ENCODE assay signal across 25 cellular contexts in genomic region chr1:212189352-212189738, GRCh38.
DNase-seq lines count a peak whose midpoint lies in the region; ATAC-seq and TF ChIP-seq lines count a peak whose summit lies in the region.
"Had no signal": no experiment of that assay in that cellular context is flagged by ENCODE, and none has a peak within 500 bp of the region (broad histone marks: within the 10 kb centered on the region; RNA-seq: fewer than 3 reads in every experiment).

No MANE protein-coding gene starts in this region.

- no peak overlapping the region for H3K4me3 ChIP-seq in left ventricle myocardium inferior
- no peak overlapping the region for H3K4me3 ChIP-seq in adrenal gland
- no peak overlapping the region for H3K4me3 ChIP-seq in right lobe of liver
- no peak overlapping the region for H3K4me3 ChIP-seq in upper lobe of right lung
- H3K4me3 ChIP-seq: GM12878, GM23248, SJCRH30 had no signal

- H3K36me3 ChIP-seq in left ventricle myocardium inferior (no peaks in the 10 kb centered on the region), adrenal gland (replicated peaks in 1 of 2) (no peaks in the 10 kb centered on the region), right lobe of liver (no peaks in the 10 kb centered on the region), upper lobe of right lung (no peaks in the 10 kb centered on the region)
- H3K36me3 ChIP-seq: BE2C, SJCRH30 had no signal

- TF ChIP-seq CTCF in left ventricle myocardium inferior (IDR thresholded peaks at IDR 0.05; ENCODE audit: borderline replicate concordance) (no peak), adrenal gland (IDR thresholded peaks at IDR 0.05) (no peak), right lobe of liver (IDR thresholded peaks at IDR 0.05) (no peak), upper lobe of right lung (IDR thresholded peaks at IDR 0.05) (no peak)

- DNase-seq in left ventricle myocardium inferior = no peak
- no peak for DNase-seq in cardiac septum (ENCODE audit: low spot score)
- peak in 4 of 7 donors; percentile 14 to 58 (median 22) for DNase-seq in adrenal gland
- no peak for DNase-seq in right lobe of liver
- no peak for DNase-seq in upper lobe of right lung
- no peak for DNase-seq in HT-29 (ENCODE audit: low spot score)
- DNase-seq in iPS-NIHi11 (ENCODE audit: low spot score) = no peak
- DNase-seq: BE2C; CD4-positive, alpha-beta T cell; COR-L47; DMS79; GM23248; H9; HFFc6; KBM-7; MM.1S; NCI-H1048; NCI-H1417 treated with DMSO at 0.1 percent for 48 hours; NCI-H187 treated with DMSO at 0.1 percent for 48 hours; NCI-H226; NCI-H524; NCI-H774; SJCRH30 had no signal

- TF ChIP-seq POLR2A in adrenal gland (IDR thresholded peaks at IDR 0.05) (no peak), right lobe of liver (IDR thresholded peaks at IDR 0.05) (no peak)

- 61 to 95% (median 77%) methylated on average over 3 of the region's 3 CpGs for WGBS in adrenal gland, 4 donors
- 86% methylated on average over 1 of the region's 3 CpGs for WGBS in right lobe of liver (ENCODE audit: insufficient coverage, low coverage, low lambda C conversion rate, missing lambda C conversion rate)

- ATAC-seq in right lobe of liver (peak; percentile 17 to 58 (median 50)), upper lobe of right lung (peak; percentile 44)
- ATAC-seq: GM12878, Panc1 had no signal

- H3K9me3 ChIP-seq in left ventricle myocardium inferior (replicated peaks) = peaks cover under 1% of the 10 kb centered on the region
- no peaks in the 10 kb centered on the region for H3K9me3 ChIP-seq in adrenal gland (replicated peaks in 1 of 3)
- H3K9me3 ChIP-seq in right lobe of liver = no peaks in the 10 kb centered on the region
- H3K9me3 ChIP-seq in upper lobe of right lung = no peaks in the 10 kb centered on the region
- H3K9me3 ChIP-seq: BE2C, SJCRH30 had no signal

- intact Hi-C loops in left ventricle myocardium inferior (cut with micrococcal nuclease) = no loop called here
- intact Hi-C loops in cardiac septum (cut with DNase I) = no loop called here
- intact Hi-C loops in adrenal gland (cut with DNase I) = no loop called here
- intact Hi-C loops in right lobe of liver (cut with DNase I) = no loop called here
- intact Hi-C loops in upper lobe of right lung (cut with DNase I) = no loop called here

- peak overlapping the region; percentile 46 for H3K27ac ChIP-seq in left ventricle myocardium inferior (replicated peaks)
- peak overlapping the region in 1 of 5 donors; percentile 67 for H3K27ac ChIP-seq in adrenal gland
- no peak overlapping the region for H3K27ac ChIP-seq in right lobe of liver
- H3K27ac ChIP-seq in upper lobe of right lung = no peak overlapping the region
- H3K27ac ChIP-seq: GM23248, SJCRH30 had no signal

- no peaks in the 10 kb centered on the region for H3K27me3 ChIP-seq in left ventricle myocardium inferior (ENCODE audit: low read depth)
- H3K27me3 ChIP-seq in adrenal gland = no peaks in the 10 kb centered on the region
- no peaks in the 10 kb centered on the region for H3K27me3 ChIP-seq in right lobe of liver
- H3K27me3 ChIP-seq in upper lobe of right lung = no peaks in the 10 kb centered on the region
- H3K27me3 ChIP-seq: BE2C, SJCRH30 had no signal

- H3K4me1 ChIP-seq in left ventricle myocardium inferior (peaks cover 31% of the 10 kb centered on the region), adrenal gland (replicated peaks in 1 of 2) (no peaks in the 10 kb centered on the region), right lobe of liver (no peaks in the 10 kb centered on the region), upper lobe of right lung (peaks cover 21% of the 10 kb centered on the region)
- H3K4me1 ChIP-seq: BE2C, SJCRH30 had no signal

Comparison
In these comparisons a context has a peak if more than half of its experiments do, and no peak if none do; other contexts are left out.
1. DNase-seq: peak in adrenal gland (4 of 7); none in left ventricle myocardium inferior (single experiment), cardiac septum (single experiment), right lobe of liver (0 of 3), upper lobe of right lung (single experiment), HT-29 (single experiment) and iPS-NIHi11 (single experiment).